In genomic region chr9:89312154-89312616, GRCh38 we compare ENCODE assay signal across 8 cellular contexts. TPM values are rescaled to one million over a fixed set of nuclear protein-coding genes. Genes with fewer than 3 reads are reported as not detected.
DNase-seq lines count a peak whose midpoint lies in the region; ATAC-seq and TF ChIP-seq lines count a peak whose summit lies in the region.

No MANE protein-coding gene starts in this region.

- TF ChIP-seq CTCF in choroid plexus epithelial cell (conservative IDR thresholded peaks at IDR 0.05; ENCODE audit: low read depth, low read length): no peak

- intact Hi-C loops in naive thymus-derived CD4-positive, alpha-beta T cell (cut with micrococcal nuclease): loop anchor here (5.0 to 10.0 kb wide), 2 partner anchors 150 to 477 kb away; no protein-coding TSS in a partner anchor

- peak overlapping the region in 3 of 9 donors; percentile 8 to 78 (median 66) for H3K27ac Mint-ChIP-seq in naive thymus-derived CD4-positive, alpha-beta T cell

- ATAC-seq in naive thymus-derived CD4-positive, alpha-beta T cell: no peak
- no peak for ATAC-seq in GM18502 (IDR thresholded peaks at IDR 0.05; ENCODE audit: poor library complexity, unreplicated experiment)

- H3K9me3 Mint-ChIP-seq in naive thymus-derived CD4-positive, alpha-beta T cell: peaks cover 0 to 6% (median 0%) of the 10 kb centered on the region in 11 donors

- H3K27me3 Mint-ChIP-seq in naive thymus-derived CD4-positive, alpha-beta T cell: peaks cover 0 to 7% (median 0%) of the 10 kb centered on the region in 5 donors

- no peak overlapping the region for H3K27ac ChIP-seq in naive thymus-derived CD4-positive, alpha-beta T cell (ENCODE audit: low read depth, low read length)

- peak; percentile 61 for DNase-seq in DMS 273 (lab: John Stamatoyannopoulos, UW; ENCODE audit: unreplicated experiment)
- no peak for DNase-seq in DMS 273 treated with DMSO at 0.1 percent for 48 hours (lab: John Stamatoyannopoulos, UW)
- DNase-seq in NCI-H69 (lab: John Stamatoyannopoulos, UW): peak; percentile 48
- peak; percentile 25 for DNase-seq in choroid plexus epithelial cell (ENCODE audit: low read depth)
- DNase-seq in naive thymus-derived CD4-positive, alpha-beta T cell: no peak
- DNase-seq in NCI-H524 treated with DMSO at 0.1 percent for 48 hours (lab: John Stamatoyannopoulos, UW): no peak
- no peak for DNase-seq in stimulated activated CD4-positive, alpha-beta T cell treated with anti-CD3 and anti-CD28 coated beads, Interleukin-2, amount 100 ng/mL, for 24 hours

- peak overlapping the region; percentile 77 for H3K4me3 ChIP-seq in choroid plexus epithelial cell (ENCODE audit: low read depth, low read length)
- peak overlapping the region; percentile 67 for H3K4me3 ChIP-seq in naive thymus-derived CD4-positive, alpha-beta T cell (ENCODE audit: low read length)

- CTCF ChIA-PET in naive thymus-derived CD4-positive, alpha-beta T cell (lab: Charles Lee): no interaction called here

- H3K4me1 ChIP-seq in naive thymus-derived CD4-positive, alpha-beta T cell (ENCODE audit: control insufficient read depth in 2 of 2, insufficient read depth in 2 of 2, low read length in 2 of 2): peaks cover 23 to 24% of the 10 kb centered on the region in 2 donors

- H3K27me3 ChIP-seq in naive thymus-derived CD4-positive, alpha-beta T cell (ENCODE audit: control insufficient read depth in 2 of 2, insufficient read depth in 2 of 2, low read length in 2 of 2): peaks cover 0 to 4% of the 10 kb centered on the region in 2 donors

- H3K36me3 ChIP-seq in naive thymus-derived CD4-positive, alpha-beta T cell (ENCODE audit: control insufficient read depth in 2 of 3, insufficient read depth in 3 of 3, low read length in 3 of 3): no peaks in the 10 kb centered on the region

- peaks cover 0 to 26% (median 0%) of the 10 kb centered on the region in 5 donors for H3K36me3 Mint-ChIP-seq in naive thymus-derived CD4-positive, alpha-beta T cell

- H3K4me1 Mint-ChIP-seq in naive thymus-derived CD4-positive, alpha-beta T cell: peaks cover 0 to 41% (median 32%) of the 10 kb centered on the region in 7 donors

- peak overlapping the region; percentile 63 to 99 (median 84) for H3K4me3 Mint-ChIP-seq in naive thymus-derived CD4-positive, alpha-beta T cell

- no peaks in the 10 kb centered on the region for H3K9me3 ChIP-seq in naive thymus-derived CD4-positive, alpha-beta T cell (ENCODE audit: control insufficient read depth in 2 of 3, low read length in 3 of 3)

- POLR2A ChIA-PET in naive thymus-derived CD4-positive, alpha-beta T cell (lab: Charles Lee): no interaction called here

RNA-seq across cellular contexts. Expression of gene CKS2, which starts 1.2 kb away (rescaled TPM):
- 100 to 1,000 TPM in 1 of 5 experiments, 10 to 100 TPM in 1, 1 to 10 TPM in 3; 5.2 to 121 (median 8.9) TPM for total RNA-seq in naive thymus-derived CD4-positive, alpha-beta T cell
- polyA plus RNA-seq in naive thymus-derived CD4-positive, alpha-beta T cell: 1 to 10 TPM; 6.0 to 8.0 TPM

RNA-seq across cellular contexts. Expression of gene SECISBP2, which starts 6.1 kb away (rescaled TPM):
- total RNA-seq in naive thymus-derived CD4-positive, alpha-beta T cell: 100 to 1,000 TPM in 4 of 5 experiments, 10 to 100 TPM in 1; 55.0 to 130 (median 109) TPM
- polyA plus RNA-seq in naive thymus-derived CD4-positive, alpha-beta T cell: 10 to 100 TPM; 20.1 to 29.0 TPM

Comparison
In these comparisons a context has a peak if more than half of its experiments do, and no peak if none do; other contexts are left out.
1. DNase-seq: peak in DMS 273 (single experiment), NCI-H69 (single experiment) and choroid plexus epithelial cell (single experiment); none in DMS 273 treated with DMSO at 0.1 percent for 48 hours (single experiment), naive thymus-derived CD4-positive, alpha-beta T cell (0 of 9), NCI-H524 treated with DMSO at 0.1 percent for 48 hours (single experiment) and stimulated activated CD4-positive, alpha-beta T cell treated with anti-CD3 and anti-CD28 coated beads, Interleukin-2, amount 100 ng/mL, for 24 hours (0 of 2).